In the genomic region with DNA sequence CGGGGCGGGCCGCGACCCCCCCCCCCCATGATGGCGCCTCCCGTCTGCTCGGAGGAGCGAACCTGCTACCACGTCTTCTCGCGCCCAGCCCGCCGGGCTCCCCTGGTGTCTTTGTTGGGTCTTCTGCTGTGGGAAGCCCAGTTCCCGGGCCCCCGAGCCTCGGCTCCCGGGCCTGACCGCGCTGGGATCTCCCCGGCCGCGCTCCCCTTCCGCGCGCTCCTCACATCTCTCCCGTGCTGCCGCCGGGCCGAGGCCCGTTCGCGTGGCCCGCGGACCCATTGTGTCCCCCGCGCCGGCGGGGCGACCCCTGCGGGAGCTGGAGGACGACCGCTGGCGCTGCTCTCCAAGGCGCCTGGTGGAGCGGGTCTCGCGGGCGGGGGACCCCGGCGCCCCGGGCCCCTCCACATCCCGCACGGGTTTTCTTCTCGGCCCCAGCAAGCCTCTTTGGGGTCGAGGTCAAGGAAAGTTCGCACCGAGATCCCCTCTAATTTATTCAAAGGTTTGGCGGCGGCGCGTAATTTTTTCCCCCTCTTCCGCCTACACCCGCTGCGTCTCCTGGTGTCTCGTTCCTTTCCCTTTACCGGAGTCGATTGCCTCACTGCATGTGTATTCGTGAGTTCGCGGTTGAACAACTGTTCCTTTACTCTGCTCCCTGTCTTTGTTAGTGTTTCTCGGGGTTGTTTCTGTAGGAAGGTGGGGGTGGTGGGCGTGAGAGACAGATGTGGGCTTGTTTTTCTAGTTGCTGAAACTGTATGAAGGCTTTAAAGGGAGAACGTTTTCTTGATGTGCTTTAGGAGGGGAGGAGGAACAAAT, we compare ENCODE assay signal across 2 cellular contexts.
TF ChIP-seq lines count a peak whose summit lies in the region.

No MANE protein-coding gene starts in this region.

TF ChIP-seq in WTC11, 78 proteins besides CTCF, POLR2A, EP300 and RAD21 (continued from another document and continues in another):
- TF ChIP-seq, protein P1, sequence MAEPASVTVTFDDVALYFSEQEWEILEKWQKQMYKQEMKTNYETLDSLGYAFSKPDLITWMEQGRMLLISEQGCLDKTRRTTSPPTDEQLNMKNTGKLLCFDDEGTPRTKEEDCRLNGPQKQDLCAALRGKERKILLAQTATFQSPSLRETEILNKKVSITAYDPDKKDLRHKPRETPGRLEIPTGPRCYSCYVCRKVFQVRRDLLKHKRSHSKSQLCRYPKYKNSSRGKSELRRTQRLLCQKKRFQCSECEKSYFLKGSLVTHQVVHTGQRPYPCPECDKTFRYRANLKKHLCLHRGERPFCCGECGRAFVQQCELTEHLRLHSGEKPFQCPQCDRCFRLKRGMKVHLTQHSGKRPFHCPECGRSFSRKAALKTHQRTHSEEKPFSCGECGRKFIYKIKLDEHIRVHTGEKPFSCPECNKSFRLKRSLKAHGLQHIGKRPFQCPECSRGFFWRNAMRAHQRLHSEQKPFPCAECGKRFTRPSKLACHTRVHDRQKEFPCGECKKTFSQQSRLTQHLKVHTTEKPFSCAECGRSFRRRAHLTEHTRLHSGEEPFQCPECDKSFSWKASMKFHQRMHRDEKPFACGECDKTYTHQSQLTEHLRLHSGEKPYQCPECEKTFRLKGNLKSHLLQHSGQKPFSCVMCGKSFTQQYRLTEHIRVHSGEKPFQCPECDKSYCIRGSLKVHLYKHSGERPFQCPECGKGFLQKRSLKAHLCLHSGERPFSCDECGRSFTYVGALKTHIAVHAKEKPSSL (CRISPR knock-in tag; conservative IDR thresholded peaks at IDR 0.05): no peak
- TF ChIP-seq, protein P2, sequence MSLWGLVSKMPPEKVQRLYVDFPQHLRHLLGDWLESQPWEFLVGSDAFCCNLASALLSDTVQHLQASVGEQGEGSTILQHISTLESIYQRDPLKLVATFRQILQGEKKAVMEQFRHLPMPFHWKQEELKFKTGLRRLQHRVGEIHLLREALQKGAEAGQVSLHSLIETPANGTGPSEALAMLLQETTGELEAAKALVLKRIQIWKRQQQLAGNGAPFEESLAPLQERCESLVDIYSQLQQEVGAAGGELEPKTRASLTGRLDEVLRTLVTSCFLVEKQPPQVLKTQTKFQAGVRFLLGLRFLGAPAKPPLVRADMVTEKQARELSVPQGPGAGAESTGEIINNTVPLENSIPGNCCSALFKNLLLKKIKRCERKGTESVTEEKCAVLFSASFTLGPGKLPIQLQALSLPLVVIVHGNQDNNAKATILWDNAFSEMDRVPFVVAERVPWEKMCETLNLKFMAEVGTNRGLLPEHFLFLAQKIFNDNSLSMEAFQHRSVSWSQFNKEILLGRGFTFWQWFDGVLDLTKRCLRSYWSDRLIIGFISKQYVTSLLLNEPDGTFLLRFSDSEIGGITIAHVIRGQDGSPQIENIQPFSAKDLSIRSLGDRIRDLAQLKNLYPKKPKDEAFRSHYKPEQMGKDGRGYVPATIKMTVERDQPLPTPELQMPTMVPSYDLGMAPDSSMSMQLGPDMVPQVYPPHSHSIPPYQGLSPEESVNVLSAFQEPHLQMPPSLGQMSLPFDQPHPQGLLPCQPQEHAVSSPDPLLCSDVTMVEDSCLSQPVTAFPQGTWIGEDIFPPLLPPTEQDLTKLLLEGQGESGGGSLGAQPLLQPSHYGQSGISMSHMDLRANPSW (CRISPR knock-in tag; conservative IDR thresholded peaks at IDR 0.05; ENCODE audit: low read depth): no peak
- TF ChIP-seq ZNF396 (CRISPR knock-in tag; IDR thresholded peaks at IDR 0.05; ENCODE audit: borderline replicate concordance) (no peak), NR2C2 (CRISPR knock-in tag; IDR thresholded peaks at IDR 0.05) (no peak), CBFB (CRISPR knock-in tag; IDR thresholded peaks at IDR 0.05; ENCODE audit: low read depth) (no peak), CREM (CRISPR knock-in tag; IDR thresholded peaks at IDR 0.05) (no peak)
- TF ChIP-seq, protein P3, sequence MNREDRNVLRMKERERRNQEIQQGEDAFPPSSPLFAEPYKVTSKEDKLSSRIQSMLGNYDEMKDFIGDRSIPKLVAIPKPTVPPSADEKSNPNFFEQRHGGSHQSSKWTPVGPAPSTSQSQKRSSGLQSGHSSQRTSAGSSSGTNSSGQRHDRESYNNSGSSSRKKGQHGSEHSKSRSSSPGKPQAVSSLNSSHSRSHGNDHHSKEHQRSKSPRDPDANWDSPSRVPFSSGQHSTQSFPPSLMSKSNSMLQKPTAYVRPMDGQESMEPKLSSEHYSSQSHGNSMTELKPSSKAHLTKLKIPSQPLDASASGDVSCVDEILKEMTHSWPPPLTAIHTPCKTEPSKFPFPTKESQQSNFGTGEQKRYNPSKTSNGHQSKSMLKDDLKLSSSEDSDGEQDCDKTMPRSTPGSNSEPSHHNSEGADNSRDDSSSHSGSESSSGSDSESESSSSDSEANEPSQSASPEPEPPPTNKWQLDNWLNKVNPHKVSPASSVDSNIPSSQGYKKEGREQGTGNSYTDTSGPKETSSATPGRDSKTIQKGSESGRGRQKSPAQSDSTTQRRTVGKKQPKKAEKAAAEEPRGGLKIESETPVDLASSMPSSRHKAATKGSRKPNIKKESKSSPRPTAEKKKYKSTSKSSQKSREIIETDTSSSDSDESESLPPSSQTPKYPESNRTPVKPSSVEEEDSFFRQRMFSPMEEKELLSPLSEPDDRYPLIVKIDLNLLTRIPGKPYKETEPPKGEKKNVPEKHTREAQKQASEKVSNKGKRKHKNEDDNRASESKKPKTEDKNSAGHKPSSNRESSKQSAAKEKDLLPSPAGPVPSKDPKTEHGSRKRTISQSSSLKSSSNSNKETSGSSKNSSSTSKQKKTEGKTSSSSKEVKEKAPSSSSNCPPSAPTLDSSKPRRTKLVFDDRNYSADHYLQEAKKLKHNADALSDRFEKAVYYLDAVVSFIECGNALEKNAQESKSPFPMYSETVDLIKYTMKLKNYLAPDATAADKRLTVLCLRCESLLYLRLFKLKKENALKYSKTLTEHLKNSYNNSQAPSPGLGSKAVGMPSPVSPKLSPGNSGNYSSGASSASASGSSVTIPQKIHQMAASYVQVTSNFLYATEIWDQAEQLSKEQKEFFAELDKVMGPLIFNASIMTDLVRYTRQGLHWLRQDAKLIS (CRISPR knock-in tag; IDR thresholded peaks at IDR 0.05; ENCODE audit: borderline replicate concordance): 0 out of 2 replicates have a peak, but pooled peaks have one; percentile 51
- TF ChIP-seq, protein P4, sequence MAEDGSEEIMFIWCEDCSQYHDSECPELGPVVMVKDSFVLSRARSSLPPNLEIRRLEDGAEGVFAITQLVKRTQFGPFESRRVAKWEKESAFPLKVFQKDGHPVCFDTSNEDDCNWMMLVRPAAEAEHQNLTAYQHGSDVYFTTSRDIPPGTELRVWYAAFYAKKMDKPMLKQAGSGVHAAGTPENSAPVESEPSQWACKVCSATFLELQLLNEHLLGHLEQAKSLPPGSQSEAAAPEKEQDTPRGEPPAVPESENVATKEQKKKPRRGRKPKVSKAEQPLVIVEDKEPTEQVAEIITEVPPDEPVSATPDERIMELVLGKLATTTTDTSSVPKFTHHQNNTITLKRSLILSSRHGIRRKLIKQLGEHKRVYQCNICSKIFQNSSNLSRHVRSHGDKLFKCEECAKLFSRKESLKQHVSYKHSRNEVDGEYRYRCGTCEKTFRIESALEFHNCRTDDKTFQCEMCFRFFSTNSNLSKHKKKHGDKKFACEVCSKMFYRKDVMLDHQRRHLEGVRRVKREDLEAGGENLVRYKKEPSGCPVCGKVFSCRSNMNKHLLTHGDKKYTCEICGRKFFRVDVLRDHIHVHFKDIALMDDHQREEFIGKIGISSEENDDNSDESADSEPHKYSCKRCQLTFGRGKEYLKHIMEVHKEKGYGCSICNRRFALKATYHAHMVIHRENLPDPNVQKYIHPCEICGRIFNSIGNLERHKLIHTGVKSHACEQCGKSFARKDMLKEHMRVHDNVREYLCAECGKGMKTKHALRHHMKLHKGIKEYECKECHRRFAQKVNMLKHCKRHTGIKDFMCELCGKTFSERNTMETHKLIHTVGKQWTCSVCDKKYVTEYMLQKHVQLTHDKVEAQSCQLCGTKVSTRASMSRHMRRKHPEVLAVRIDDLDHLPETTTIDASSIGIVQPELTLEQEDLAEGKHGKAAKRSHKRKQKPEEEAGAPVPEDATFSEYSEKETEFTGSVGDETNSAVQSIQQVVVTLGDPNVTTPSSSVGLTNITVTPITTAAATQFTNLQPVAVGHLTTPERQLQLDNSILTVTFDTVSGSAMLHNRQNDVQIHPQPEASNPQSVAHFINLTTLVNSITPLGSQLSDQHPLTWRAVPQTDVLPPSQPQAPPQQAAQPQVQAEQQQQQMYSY (CRISPR knock-in tag; IDR thresholded peaks at IDR 0.05): peak; percentile 40; the same call in 1 of the 2 replicates

TF ChIP-seq in liver, 16 proteins besides CTCF, POLR2A, EP300 and RAD21 (continued from another document):
- TF ChIP-seq, protein P5, sequence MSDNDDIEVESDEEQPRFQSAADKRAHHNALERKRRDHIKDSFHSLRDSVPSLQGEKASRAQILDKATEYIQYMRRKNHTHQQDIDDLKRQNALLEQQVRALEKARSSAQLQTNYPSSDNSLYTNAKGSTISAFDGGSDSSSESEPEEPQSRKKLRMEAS (IDR thresholded peaks at IDR 0.05): no peak
- TF ChIP-seq FOXA2 (IDR thresholded peaks at IDR 0.05): no peak
- TF ChIP-seq, protein P6, sequence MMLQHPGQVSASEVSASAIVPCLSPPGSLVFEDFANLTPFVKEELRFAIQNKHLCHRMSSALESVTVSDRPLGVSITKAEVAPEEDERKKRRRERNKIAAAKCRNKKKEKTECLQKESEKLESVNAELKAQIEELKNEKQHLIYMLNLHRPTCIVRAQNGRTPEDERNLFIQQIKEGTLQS (IDR thresholded peaks at IDR 0.05): no peak
- TF ChIP-seq EGR1 (IDR thresholded peaks at IDR 0.05; ENCODE audit: low read depth in 2 of 2): no peak
